In the genomic region with DNA sequence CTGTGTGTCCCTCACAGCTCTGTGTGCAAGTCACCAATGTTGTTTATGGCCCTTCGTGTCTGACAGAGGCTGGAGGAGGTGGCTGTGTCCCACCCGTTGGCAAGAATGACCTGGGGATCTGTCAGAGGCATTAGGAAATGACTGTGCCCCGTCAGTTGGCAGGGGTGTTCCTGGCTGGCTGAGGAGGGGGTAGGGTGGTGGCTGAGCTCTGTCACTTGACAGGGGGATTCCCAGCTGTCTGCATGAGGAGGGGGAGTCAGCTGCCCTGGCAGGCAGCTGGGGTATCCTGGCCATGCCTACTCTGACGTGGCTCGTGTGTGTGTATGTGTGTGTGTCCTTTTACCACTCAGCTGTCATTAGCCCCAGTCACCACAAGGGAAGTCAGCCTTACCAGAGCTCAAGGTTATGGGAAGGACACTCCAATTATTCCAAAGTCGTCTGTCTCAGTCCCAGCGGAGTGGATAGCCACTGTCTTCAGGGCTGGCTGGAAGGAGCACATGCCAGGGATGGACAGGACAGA, we compare ENCODE assay signal across 18 cellular contexts.
"Had no signal": no experiment of that assay in that cellular context is flagged by ENCODE, and none has a peak within 500 bp of the region (broad histone marks: within the 10 kb centered on the region; RNA-seq: fewer than 3 reads in every experiment).

No MANE protein-coding gene starts in this region.

- H2AFZ ChIP-seq: neural progenitor cell had no signal

- H3K36me3 ChIP-seq: ascending aorta, breast epithelium, gastroesophageal sphincter, neural progenitor cell, pancreas, thyroid gland, vagina had no signal

- H3K4me3 ChIP-seq: ascending aorta, breast epithelium, gastroesophageal sphincter, neural progenitor cell, pancreas, thyroid gland, vagina had no signal

- H3K4me1 ChIP-seq: ascending aorta, breast epithelium, gastroesophageal sphincter, pancreas, thyroid gland, vagina had no signal

- DNase-seq: activated CD4-positive, alpha-beta T cell treated with anti-CD3 and anti-CD28 coated beads for 1 hour; activated CD4-positive, alpha-beta T cell treated with anti-CD3 and anti-CD28 coated beads, Interleukin-2, amount 50 U/mL, for 4 hours; activated CD8-positive, alpha-beta memory T cell treated with anti-CD3 and anti-CD28 coated beads, Interleukin-2, amount 10 ng/mL, durations not matched to agents 7 days and 5 days; activated naive CD4-positive, alpha-beta T cell treated with anti-CD3 and anti-CD28 coated beads for 36 hours; activated T-cell treated with anti-CD3 and anti-CD28 coated beads, Interleukin-2, amount 50 U/mL, for 1 hour; erythroblast; hypothalamus; mesendoderm; pancreas; stimulated activated naive B cell treated with anti-CD40 and anti-IgM and Interleukin-4, amounts not matched to agents 10 μg/mL and 1 μg/mL and 100 μg/mL, for 72 hours; T-helper 1 cell; T1000; thyroid gland had no signal

- H3K9me3 ChIP-seq: ascending aorta, breast epithelium, gastroesophageal sphincter, pancreas, thyroid gland, vagina had no signal

- FAIRE-seq: pancreas had no signal

- H3K27me3 ChIP-seq: ascending aorta, gastroesophageal sphincter, pancreas, thyroid gland, vagina had no signal

- H3K27ac ChIP-seq: ascending aorta, breast epithelium, gastroesophageal sphincter, neural progenitor cell, pancreas, thyroid gland, vagina had no signal

- H3K9ac ChIP-seq: neural progenitor cell had no signal

- H3K4me2 ChIP-seq: neural progenitor cell had no signal

- ATAC-seq: activated CD8-positive, alpha-beta memory T cell treated with anti-CD3 and anti-CD28 coated beads, Interleukin-2, amount 10 ng/mL, durations not matched to agents 7 days and 5 days; gastroesophageal sphincter; pancreas had no signal
